Comparison of ENCODE assay signal across 1 cellular context in the genomic region with DNA sequence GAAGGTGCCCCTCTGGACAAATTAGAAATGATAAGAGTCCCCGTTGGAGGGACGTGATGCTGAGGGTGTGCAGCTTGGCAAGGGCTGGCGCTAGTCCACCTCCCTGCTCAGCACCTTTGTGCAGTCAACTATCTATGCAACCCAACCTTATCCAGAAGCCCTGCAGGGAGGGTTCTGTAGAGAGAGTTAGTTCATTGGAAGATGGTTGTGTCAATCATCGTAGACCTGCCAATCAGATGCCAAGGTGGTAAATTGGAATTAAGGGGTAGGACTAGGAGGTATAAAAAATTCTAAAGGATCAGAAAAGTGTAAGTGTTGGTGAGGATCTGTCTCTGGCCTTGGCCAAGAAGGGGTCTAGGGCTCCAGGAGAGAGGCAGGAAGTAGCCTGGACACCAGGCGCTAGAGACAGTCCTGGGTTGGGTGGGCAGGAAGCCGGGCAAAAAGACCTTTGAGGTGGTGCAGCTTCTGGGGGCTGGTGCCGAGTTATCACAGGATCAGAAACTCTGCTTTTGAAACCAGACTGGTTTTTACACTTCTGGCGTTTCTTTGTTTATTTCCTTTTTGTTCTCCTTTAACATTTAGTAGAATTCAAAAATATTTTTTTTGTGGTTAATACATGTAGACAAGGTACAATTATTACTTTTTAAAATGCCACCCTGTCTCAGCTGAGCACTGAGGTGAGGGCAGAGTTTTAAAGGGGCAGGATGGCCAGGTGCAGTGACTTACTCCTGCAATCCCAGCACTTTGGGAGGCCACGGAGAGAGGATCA.
TF ChIP-seq lines count a peak whose summit lies in the region.

No MANE protein-coding gene starts in this region.

TF ChIP-seq in HEK293, 187 proteins besides CTCF, POLR2A, EP300 and RAD21 (continued from another document):
- TF ChIP-seq, protein P1, sequence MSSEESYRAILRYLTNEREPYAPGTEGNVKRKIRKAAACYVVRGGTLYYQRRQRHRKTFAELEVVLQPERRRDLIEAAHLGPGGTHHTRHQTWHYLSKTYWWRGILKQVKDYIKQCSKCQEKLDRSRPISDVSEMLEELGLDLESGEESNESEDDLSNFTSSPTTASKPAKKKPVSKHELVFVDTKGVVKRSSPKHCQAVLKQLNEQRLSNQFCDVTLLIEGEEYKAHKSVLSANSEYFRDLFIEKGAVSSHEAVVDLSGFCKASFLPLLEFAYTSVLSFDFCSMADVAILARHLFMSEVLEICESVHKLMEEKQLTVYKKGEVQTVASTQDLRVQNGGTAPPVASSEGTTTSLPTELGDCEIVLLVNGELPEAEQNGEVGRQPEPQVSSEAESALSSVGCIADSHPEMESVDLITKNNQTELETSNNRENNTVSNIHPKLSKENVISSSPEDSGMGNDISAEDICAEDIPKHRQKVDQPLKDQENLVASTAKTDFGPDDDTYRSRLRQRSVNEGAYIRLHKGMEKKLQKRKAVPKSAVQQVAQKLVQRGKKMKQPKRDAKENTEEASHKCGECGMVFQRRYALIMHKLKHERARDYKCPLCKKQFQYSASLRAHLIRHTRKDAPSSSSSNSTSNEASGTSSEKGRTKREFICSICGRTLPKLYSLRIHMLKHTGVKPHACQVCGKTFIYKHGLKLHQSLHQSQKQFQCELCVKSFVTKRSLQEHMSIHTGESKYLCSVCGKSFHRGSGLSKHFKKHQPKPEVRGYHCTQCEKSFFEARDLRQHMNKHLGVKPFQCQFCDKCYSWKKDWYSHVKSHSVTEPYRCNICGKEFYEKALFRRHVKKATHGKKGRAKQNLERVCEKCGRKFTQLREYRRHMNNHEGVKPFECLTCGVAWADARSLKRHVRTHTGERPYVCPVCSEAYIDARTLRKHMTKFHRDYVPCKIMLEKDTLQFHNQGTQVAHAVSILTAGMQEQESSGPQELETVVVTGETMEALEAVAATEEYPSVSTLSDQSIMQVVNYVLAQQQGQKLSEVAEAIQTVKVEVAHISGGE (tag by site-specific recombination; conservative IDR thresholded peaks at IDR 0.05; ENCODE audit: low read depth): no peak
- no peak for TF ChIP-seq SP3 (tag by site-specific recombination; IDR thresholded peaks at IDR 0.05)
